Comparison of ENCODE assay signal across 1 cellular context in the genomic region with DNA sequence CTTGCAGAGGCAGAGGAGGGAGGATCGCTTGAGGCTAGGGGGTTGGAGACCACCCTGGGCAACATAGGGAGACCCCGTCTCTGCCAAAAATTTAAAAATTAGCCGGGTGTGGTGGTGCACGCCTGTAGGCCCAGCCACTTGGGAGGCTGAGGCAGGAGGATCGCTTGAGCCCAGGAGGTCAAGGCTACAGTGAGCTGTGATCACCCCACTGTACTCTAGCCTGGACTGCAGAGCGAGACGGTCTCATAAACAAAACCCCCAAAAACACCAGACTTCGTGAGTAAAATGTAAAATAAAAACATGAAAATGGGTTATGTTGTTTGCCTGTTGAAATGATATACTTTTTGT.
TF ChIP-seq lines count a peak whose summit lies in the region.

No MANE protein-coding gene starts in this region.

TF ChIP-seq in K562, 482 proteins besides CTCF, POLR2A, EP300 and RAD21:
- peak; percentile 53; the same call in 1 of the 2 replicates for TF ChIP-seq BCOR (IDR thresholded peaks at IDR 0.05)
- no peak for TF ChIP-seq HDAC1 (IDR thresholded peaks at IDR 0.05)
- no peak for TF ChIP-seq CSDE1 (IDR thresholded peaks at IDR 0.05)
- TF ChIP-seq ZC3H8 (IDR thresholded peaks at IDR 0.05) = no peak
- no peak for TF ChIP-seq ARID3A (IDR thresholded peaks at IDR 0.05; ENCODE audit: borderline replicate concordance, low read depth, low read length)
- TF ChIP-seq ZNF347 (CRISPR knock-in tag; IDR thresholded peaks at IDR 0.05; ENCODE audit: low read depth) = no peak
- peak; percentile 20 to 39; a peak in 1 of 4 replicates for TF ChIP-seq KDM1A (IDR thresholded peaks at IDR 0.05)
- no peak for TF ChIP-seq ILK (tag; IDR thresholded peaks at IDR 0.05; ENCODE audit: borderline replicate concordance, low read depth)
TF ChIP-seq in K562: peak in this region for 2.
